In the genomic region with DNA sequence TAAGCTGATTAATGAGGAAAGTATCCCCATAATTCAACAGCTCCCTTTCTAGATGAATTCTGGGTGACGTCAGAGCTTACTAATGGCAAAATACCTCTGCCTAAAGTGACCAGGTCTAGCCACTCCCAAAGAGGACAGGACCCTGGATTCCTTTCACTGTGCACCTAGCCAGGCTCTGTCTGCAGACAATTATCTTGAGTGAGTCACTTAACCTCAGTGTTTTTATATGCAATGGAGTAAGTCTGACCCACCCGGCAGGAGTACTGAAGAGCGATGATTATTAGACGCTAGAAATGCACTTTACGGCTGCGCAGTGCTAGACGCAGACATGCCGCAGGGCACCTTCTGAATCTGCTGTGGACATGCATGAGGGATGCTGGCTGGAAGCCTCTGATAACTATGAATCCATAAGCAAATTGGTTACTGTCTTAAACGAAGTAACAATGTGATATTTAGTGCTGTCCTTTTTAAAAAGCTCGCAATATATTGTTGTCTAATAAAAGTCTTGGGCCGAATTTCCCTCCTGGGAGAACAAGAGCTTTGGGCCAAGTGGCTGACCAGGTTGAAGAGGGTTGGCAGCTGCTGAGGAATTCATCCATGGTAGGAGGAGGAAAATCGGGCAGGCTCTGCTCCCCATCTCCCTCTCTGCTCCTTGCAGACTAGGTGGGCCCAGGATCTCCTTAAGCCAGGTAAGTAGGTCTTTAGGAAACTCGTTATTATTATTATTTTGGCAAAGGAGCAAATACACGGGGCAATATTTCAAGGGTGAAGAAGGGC, we compare ENCODE assay signal across 13 cellular contexts. TPM values are rescaled to one million over a fixed set of nuclear protein-coding genes. Genes with fewer than 3 reads are reported as not detected.
A peak's percentile ranks its signal among the peaks of the same experiment; 100 is the strongest.
DNase-seq lines count a peak whose midpoint lies in the region; ATAC-seq, FAIRE-seq and TF ChIP-seq lines count a peak whose summit lies in the region.
"Had no signal": no experiment of that assay in that cellular context is flagged by ENCODE, and none has a peak within 500 bp of the region (broad histone marks: within the 10 kb centered on the region; RNA-seq: fewer than 3 reads in every experiment).

No MANE protein-coding gene starts in this region.

- no peak for FAIRE-seq in HTR-8/SVneo (lab: Jason Lieb, UNC)
- FAIRE-seq: colon had no signal

- peaks cover 29% of the 10 kb centered on the region for H3K4me1 ChIP-seq in mesenchymal stem cell (ENCODE audit: control insufficient read depth, insufficient read depth, low read depth, low read length)

- H2BK15ac ChIP-seq in mesenchymal stem cell (ENCODE audit: low read depth, poor library complexity, severe bottlenecking), result no peak overlapping the region

- POLR2A ChIA-PET in BJ (lab: Charles Lee), result no interaction called here

- DNase-seq in BJ (ENCODE audit: low read depth) (peak; percentile 98), HTR-8/SVneo (ENCODE audit: insufficient read length, low spot score) (peak; percentile 71), brain microvascular endothelial cell (peak; percentile 92), mesenchymal stem cell (no peak)
- DNase-seq in activated CD8-positive, alpha-beta memory T cell treated with anti-CD3 and anti-CD28 coated beads, Interleukin-2, amount 50 U/mL, for 4 hours, result no peak
- DNase-seq in stimulated activated naive CD8-positive, alpha-beta T cell treated with anti-CD3 and anti-CD28 coated beads, Interleukin-15, Interleukin-2, amounts not matched to agents 100 U/mL and 50 U/mL, for 24 hours, result no peak
- DNase-seq: activated T-cell treated with anti-CD3 and anti-CD28 coated beads for 4 hours; NCI-H1092 treated with DMSO at 0.1 percent for 48 hours; stimulated activated naive CD8-positive, alpha-beta T cell treated with anti-CD3 and anti-CD28 coated beads, Interleukin-15, amount 100 ng/mL, for 72 hours had no signal

- H3K14ac ChIP-seq in mesenchymal stem cell (ENCODE audit: low read length in 2 of 2), result no peak overlapping the region

- H3K4me3 ChIP-seq in BJ (ENCODE audit: low read depth, low read length) (no peak overlapping the region), brain microvascular endothelial cell (ENCODE audit: low read depth, low read length) (no peak overlapping the region), mesenchymal stem cell (ENCODE audit: insufficient read depth in 1 of 2, low read depth in 1 of 2, low read length in 2 of 2) (no peak overlapping the region)

- in situ Hi-C loops in brain microvascular endothelial cell (cut with HindIII; ENCODE audit: low pct_ligation_motif_present, low sequenced_read_pairs), result no loop called here

- no peak overlapping the region for H2BK120ac ChIP-seq in mesenchymal stem cell (ENCODE audit: low read depth, low read length)

- H3K79me1 ChIP-seq in mesenchymal stem cell (replicated peaks; ENCODE audit: low read length, poor library complexity, severe bottlenecking), result peaks cover 2% of the 10 kb centered on the region

- 82% methylated on average over 13 of the region's 14 CpGs for WGBS in mesenchymal stem cell

- H3K27ac ChIP-seq in brain microvascular endothelial cell, result peak overlapping the region; percentile 21
- peak overlapping the region; percentile 56 for H3K27ac ChIP-seq in mesenchymal stem cell (ENCODE audit: low read length, poor library complexity, severe bottlenecking)

- peak overlapping the region; percentile 47 for H2AK5ac ChIP-seq in mesenchymal stem cell (ENCODE audit: low read length, severe bottlenecking)

- H2AFZ ChIP-seq in mesenchymal stem cell (ENCODE audit: low read depth, low read length), result no peak overlapping the region

- no peak overlapping the region for H4K8ac ChIP-seq in mesenchymal stem cell (ENCODE audit: low read length)

- H3K4me2 ChIP-seq in mesenchymal stem cell (ENCODE audit: low read length, poor library complexity, severe bottlenecking), result no peak overlapping the region

- ATAC-seq in HG02571 (IDR thresholded peaks at IDR 0.05; ENCODE audit: unreplicated experiment), result no peak
- ATAC-seq in stimulated activated naive CD8-positive, alpha-beta T cell treated with anti-CD3 and anti-CD28 coated beads, Interleukin-15, Interleukin-2, amounts not matched to agents 100 U/mL and 50 U/mL, for 24 hours, result no peak
- no peak for ATAC-seq in GM21825 (IDR thresholded peaks at IDR 0.05; ENCODE audit: unreplicated experiment)
- ATAC-seq: naive thymus-derived CD8-positive, alpha-beta T cell; stimulated activated naive CD8-positive, alpha-beta T cell treated with anti-CD3 and anti-CD28 coated beads, Interleukin-15, amount 100 ng/mL, for 72 hours had no signal

- TF ChIP-seq CTCF in BJ (IDR thresholded peaks at IDR 0.05; ENCODE audit: insufficient read depth, low read depth, low read length), result no peak
- peak; percentile 8 for TF ChIP-seq CTCF in brain microvascular endothelial cell (IDR thresholded peaks at IDR 0.05; ENCODE audit: low read depth, low read length, missing control alignments)

- no peak overlapping the region for H3K23ac ChIP-seq in mesenchymal stem cell (ENCODE audit: low read length in 2 of 2)

- no peak overlapping the region for H2BK12ac ChIP-seq in mesenchymal stem cell (ENCODE audit: low read length in 2 of 2)

- H4K91ac ChIP-seq in mesenchymal stem cell (ENCODE audit: low read length), result no peak overlapping the region

- no peak overlapping the region for H3K4ac ChIP-seq in mesenchymal stem cell (ENCODE audit: low read depth in 1 of 2, low read length in 2 of 2)

- H3K9me3 ChIP-seq in mesenchymal stem cell (ENCODE audit: control insufficient read depth, low read length), result peaks cover 17% of the 10 kb centered on the region

- no peak overlapping the region for H3K18ac ChIP-seq in mesenchymal stem cell (ENCODE audit: low read depth in 1 of 2, low read length in 2 of 2)

- H3K27me3 ChIP-seq in BJ (ENCODE audit: control insufficient read depth, insufficient read depth, low read length), result no peaks in the 10 kb centered on the region
- no peaks in the 10 kb centered on the region for H3K27me3 ChIP-seq in brain microvascular endothelial cell (replicated peaks)
- peaks cover 5 to 13% of the 10 kb centered on the region in 2 experiments for H3K27me3 ChIP-seq in mesenchymal stem cell (ENCODE audit: control insufficient read depth in 1 of 2, insufficient read depth in 1 of 2, low read length in 2 of 2)

- no peak overlapping the region for H3K9ac ChIP-seq in mesenchymal stem cell (ENCODE audit: low read length)

- CTCF ChIA-PET in BJ (lab: Yijun Ruan, JAX), result interaction anchor here (1.9 kb wide), 1 partner anchor 74 kb away, joined by 9 read pairs; no protein-coding TSS in a partner anchor

- H3K36me3 ChIP-seq in BJ (ENCODE audit: control insufficient read depth, insufficient read depth, low read length) (no peaks in the 10 kb centered on the region), brain microvascular endothelial cell (replicated peaks) (no peaks in the 10 kb centered on the region), mesenchymal stem cell (ENCODE audit: control insufficient read depth in 1 of 2, insufficient read depth in 2 of 2, low read depth in 1 of 2, low read length in 2 of 2) (peaks cover 0 to 3% of the 10 kb centered on the region in 2 experiments)

- H2BK5ac ChIP-seq in mesenchymal stem cell (ENCODE audit: low read depth, low read length, poor library complexity, severe bottlenecking), result no peak overlapping the region

RNA-seq across cellular contexts. Expression of gene INPP5A, which starts 4.6 kb away (rescaled TPM):
- 59.1 and 60.1 TPM in 2 replicates for polyA plus RNA-seq in BJ (2011; rRNA removed)
- 46.3 and 61.1 TPM in 2 replicates for polyA minus RNA-seq in BJ (2011; rRNA and poly(A)+ RNA removed)
- polyA plus RNA-seq in mesenchymal stem cell (2013, experiment 1 of 2), result 31.4 TPM
- 32.2 TPM for polyA plus RNA-seq in mesenchymal stem cell (2013, experiment 2 of 2)

Comparison
In these comparisons a context has a peak if more than half of its experiments do, and no peak if none do; other contexts are left out.
1. DNase-seq: peak in BJ (single experiment), HTR-8/SVneo (single experiment) and brain microvascular endothelial cell (single experiment); none in mesenchymal stem cell (single experiment), activated CD8-positive, alpha-beta memory T cell treated with anti-CD3 and anti-CD28 coated beads, Interleukin-2, amount 50 U/mL, for 4 hours (single experiment) and stimulated activated naive CD8-positive, alpha-beta T cell treated with anti-CD3 and anti-CD28 coated beads, Interleukin-15, Interleukin-2, amounts not matched to agents 100 U/mL and 50 U/mL, for 24 hours (single experiment).